ENCODE assay signal across 10 cellular contexts in the genomic region with DNA sequence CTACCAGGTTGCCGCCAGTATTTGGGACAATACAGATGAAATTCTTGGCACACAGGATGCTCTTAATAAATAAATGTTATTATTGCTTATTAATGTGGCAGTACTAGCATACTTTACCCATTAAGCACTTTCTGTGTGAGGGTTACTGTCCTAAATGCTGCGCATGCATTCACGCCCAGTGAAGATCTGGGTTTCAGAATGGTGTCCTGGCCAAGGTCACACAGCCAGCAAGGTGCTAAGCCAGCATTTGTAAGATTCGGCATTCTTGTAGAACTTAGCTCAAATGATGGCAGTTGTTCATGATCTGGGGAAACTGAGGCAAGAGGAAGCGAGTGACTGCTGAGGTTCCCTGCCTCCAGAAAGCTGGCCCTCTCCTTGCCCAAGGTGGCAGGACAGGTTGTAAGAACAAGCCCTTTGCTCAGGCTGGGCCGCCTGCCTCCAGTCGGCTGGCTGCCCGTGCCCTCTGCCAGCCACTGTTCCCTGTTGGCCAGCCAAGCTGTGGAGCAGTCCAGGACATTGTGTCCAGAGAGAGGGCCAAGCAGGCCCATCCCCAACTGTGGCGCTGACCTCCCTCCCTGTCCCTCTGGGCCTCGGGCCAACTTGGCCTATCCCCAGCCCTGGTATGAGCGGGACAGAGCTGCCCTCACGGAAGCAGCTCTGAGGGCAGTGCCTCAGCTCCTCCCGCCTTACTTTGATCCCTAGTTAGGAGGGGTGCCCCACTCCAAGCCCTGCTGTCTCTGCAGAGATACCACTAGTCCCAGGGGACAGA. TPM values are rescaled to one million over a fixed set of nuclear protein-coding genes. Genes with fewer than 3 reads are reported as not detected.
DNase-seq lines count a peak whose midpoint lies in the region; ATAC-seq, FAIRE-seq and TF ChIP-seq lines count a peak whose summit lies in the region.
"Had no signal": no experiment of that assay in that cellular context is flagged by ENCODE, and none has a peak within 500 bp of the region (broad histone marks: within the 10 kb centered on the region; RNA-seq: fewer than 3 reads in every experiment).

No MANE protein-coding gene starts in this region.

- H3K4me3 ChIP-seq in coronary artery (peak overlapping the region; percentile 48), HepG2 (replicated peaks in 1 of 3; ENCODE audit: insufficient read depth in 1 of 3, low read depth in 2 of 3, low read length in 3 of 3) (no peak overlapping the region), small intestine (ENCODE audit: low read depth in 1 of 2, low read length in 2 of 2) (no peak overlapping the region)

- H3K27me3 ChIP-seq in HepG2 (ENCODE audit: control insufficient read depth in 1 of 2, insufficient read depth in 2 of 2, low read length in 2 of 2) = no peaks in the 10 kb centered on the region; a peak in 1 of 5 replicates
- no peaks in the 10 kb centered on the region for H3K27me3 ChIP-seq in small intestine (ENCODE audit: control insufficient read depth in 2 of 2, insufficient read depth in 2 of 2, low read length in 2 of 2)

- intact Hi-C loops in HepG2 (cut with micrococcal nuclease; ENCODE audit: unreplicated experiment) = no loop called here

- H2AFZ ChIP-seq in HepG2 (ENCODE audit: low read length) = no peak overlapping the region

- no peak; a peak in 1 of 4 replicates for TF ChIP-seq POLR2A in HepG2 (IDR thresholded peaks at IDR 0.05; ENCODE audit: insufficient read depth in 1 of 2, low read depth in 2 of 2, low read length in 2 of 2)

- no peak overlapping the region for H3K9ac ChIP-seq in HepG2 (ENCODE audit: insufficient read depth, low read depth, low read length)

- peak; percentile 19 for DNase-seq in HS-27A (ENCODE audit: low read depth)
- DNase-seq in coronary artery (ENCODE audit: low spot score) = peak; percentile 98
- DNase-seq in HepG2 (ENCODE audit: low spot score) = no peak
- DNase-seq in small intestine = peak; percentile 90
- no peak for DNase-seq in GM13977 (ENCODE audit: low spot score)
- no peak for DNase-seq in NCI-H187 (lab: John Stamatoyannopoulos, UW)
- DNase-seq in iPS-NIHi7 (ENCODE audit: extremely low spot score) = no peak
- DNase-seq in HTR-8/SVneo (ENCODE audit: insufficient read length, low spot score) = no peak
- DNase-seq: NCI-H1694 treated with DMSO at 0.1 percent for 48 hours had no signal

- TF ChIP-seq RAD21 in HepG2 (CRISPR knock-in tag; IDR thresholded peaks at IDR 0.05) = no peak

- no peak for TF ChIP-seq CTCF in coronary artery (IDR thresholded peaks at IDR 0.05)
- TF ChIP-seq CTCF in HepG2 (CRISPR knock-in tag; IDR thresholded peaks at IDR 0.05) = no peak
- TF ChIP-seq CTCF in GM13977 (IDR thresholded peaks at IDR 0.05; ENCODE audit: extremely low read depth, insufficient read depth, missing control alignments) = no peak

- H3K4me1 ChIP-seq in HepG2 (ENCODE audit: insufficient read depth, low read length) = peaks cover 39% of the 10 kb centered on the region
- H3K4me1 ChIP-seq in small intestine (ENCODE audit: control insufficient read depth in 2 of 2, insufficient read depth in 1 of 2, low read depth in 1 of 2, low read length in 1 of 2) = peaks cover under 1 to 5% of the 10 kb centered on the region in 2 donors

- no peaks in the 10 kb centered on the region for H3K9me3 ChIP-seq in HepG2 (ENCODE audit: low read length)
- no peaks in the 10 kb centered on the region for H3K9me3 ChIP-seq in small intestine (ENCODE audit: control insufficient read depth, low read depth)

- no peaks in the 10 kb centered on the region for H4K20me1 ChIP-seq in HepG2 (ENCODE audit: insufficient read depth, low read length)

- POLR2A ChIA-PET in HepG2 (lab: Yijun Ruan, JAX) = interaction anchor here (0.9 to 2.1 kb wide), 9 partner anchors 14 to 172 kb away, joined by 3 to 6 read pairs (median 4); a partner anchor contains a TSS

- WGBS in HepG2 (ENCODE audit: low lambda C conversion rate) = 71% methylated on average over 8 of the region's 13 CpGs
- WGBS in small intestine, 3 donors = 30 to 60% (median 39%) methylated on average over 13 of the region's 13 CpGs

- CTCF ChIA-PET in HepG2 (lab: Yijun Ruan, JAX; ENCODE audit: low intra/inter-chr PET ratio, low total read pairs) = no interaction called here

- FAIRE-seq in HepG2 (lab: Jason Lieb, UNC) = no peak
- FAIRE-seq in small intestine (lab: Jason Lieb, UNC) = no peak
- FAIRE-seq in HTR-8/SVneo (lab: Jason Lieb, UNC) = no peak
- FAIRE-seq: GM19239 had no signal

- ATAC-seq in HepG2 = peak; percentile 12

- H3K27ac ChIP-seq in coronary artery = peak overlapping the region; percentile 88 to 98
- H3K27ac ChIP-seq in HepG2 (ENCODE audit: extremely low read length, insufficient read depth, low read length) = no peak overlapping the region
- peak overlapping the region; percentile 59 to 83 for H3K27ac ChIP-seq in small intestine (ENCODE audit: low read depth in 1 of 2, low read length in 1 of 2)

- H3K79me2 ChIP-seq in HepG2 (ENCODE audit: insufficient read depth, low read length) = peaks cover 14% of the 10 kb centered on the region

- H3K36me3 ChIP-seq in HepG2 (replicated peaks in 1 of 2; ENCODE audit: control insufficient read depth in 1 of 2, insufficient read depth in 2 of 2, low read length in 2 of 2) = no peaks in the 10 kb centered on the region
- no peaks in the 10 kb centered on the region for H3K36me3 ChIP-seq in small intestine (ENCODE audit: control insufficient read depth in 2 of 2, insufficient read depth in 2 of 2, low read length in 2 of 2)

- BruUV-seq in HepG2 (replicated peaks; lab: Mats Ljungman, UMichigan) = no TSS peak

- no peak overlapping the region; the same call in 1 of the 2 replicates for H3K4me2 ChIP-seq in HepG2 (ENCODE audit: low read depth, low read length)

- TF ChIP-seq EP300 in HepG2 (IDR thresholded peaks at IDR 0.05; ENCODE audit: low read depth in 2 of 2, low read length in 2 of 2) (no peak), HepG2 (CRISPR knock-in tag; IDR thresholded peaks at IDR 0.05; ENCODE audit: borderline replicate concordance) (no peak)

- in situ Hi-C loops in HepG2 (cut with HindIII; ENCODE audit: extremely low pct_ligation_motif_present, low pct_unique_long_range_greater_than_20kb) = no loop called here
- in situ Hi-C loops in GM13977 (cut with MboI; ENCODE audit: low pct_unique_long_range_greater_than_20kb, low sequenced_read_pairs, unreplicated experiment) = no loop called here

RNA-seq across cellular contexts. Expression of a gene that starts 28.8 kb away (rescaled TPM):
- 13.7 and 16.7 TPM in 2 replicates for total RNA-seq in HepG2 (2016; rRNA removed; fragmentation: Illumina TruSeq; extraction: Trizol)
- total RNA-seq in HepG2 (2016; cell fraction: cytosol; rRNA removed; fragmentation: Illumina TruSeq; extraction: Trizol; ENCODE audit: low read depth) = 2.7 and 2.9 TPM in 2 replicates
- total RNA-seq in HepG2 (2016; cell fraction: insoluble cytoplasmic fraction; rRNA removed; fragmentation: Illumina TruSeq; extraction: Trizol) = 14.1 and 14.3 TPM in 2 replicates
- 14.6 and 15.0 TPM in 2 replicates for total RNA-seq in HepG2 (2016; cell fraction: membrane; rRNA removed; fragmentation: Illumina TruSeq; extraction: Trizol)
- 14.9 and 16.2 TPM in 2 replicates for total RNA-seq in HepG2 (2016; cell fraction: nucleus; rRNA removed; fragmentation: Illumina TruSeq; extraction: Trizol)
- polyA plus RNA-seq in HepG2 (2011; rRNA removed) (12.2 and 14.3 TPM in 2 replicates), small intestine (10 to 100 TPM; 15.1 to 29.8 (median 23.3) TPM)
- 9.6 and 10.9 TPM in 2 replicates for polyA plus RNA-seq in HepG2 (2011; cell fraction: cytosol; rRNA removed)
- 20.7 and 21.6 TPM in 2 replicates for polyA plus RNA-seq in HepG2 (2011; cell fraction: nucleus; rRNA removed)
- polyA plus RNA-seq in HepG2 (2012) = 12.6 and 16.8 TPM in 2 replicates
- polyA plus RNA-seq in HepG2 (2016; cell fraction: cytosol; fragmentation: Illumina TruSeq; extraction: Trizol; ENCODE audit: low read depth) = 2.0 TPM in 2 replicates
- polyA plus RNA-seq in HepG2 (2016; cell fraction: insoluble cytoplasmic fraction; fragmentation: Illumina TruSeq; extraction: Trizol; ENCODE audit: low read depth) = 19.1 and 21.8 TPM in 2 replicates
- 8.7 and 9.6 TPM in 2 replicates for polyA plus RNA-seq in HepG2 (2016; cell fraction: membrane; fragmentation: Illumina TruSeq; extraction: Trizol; ENCODE audit: low read depth)
- 31.0 and 32.7 TPM in 2 replicates for polyA plus RNA-seq in HepG2 (2016; cell fraction: nucleus; fragmentation: Illumina TruSeq; extraction: Trizol; ENCODE audit: insufficient read depth, low read depth)
- 15.4 and 25.4 TPM in 2 replicates for polyA minus RNA-seq in HepG2 (2011; rRNA and poly(A)+ RNA removed; ENCODE audit: low replicate concordance)
- 14.9 TPM in 2 replicates for polyA minus RNA-seq in HepG2 (2011; cell fraction: cytosol; rRNA and poly(A)+ RNA removed)
- polyA minus RNA-seq in HepG2 (2011; cell fraction: nucleus; rRNA and poly(A)+ RNA removed) = 8.5 and 10.2 TPM in 2 replicates

RNA-seq across cellular contexts. Expression of a gene that starts 36.1 kb away (rescaled TPM):
- total RNA-seq in HepG2 (2016; rRNA removed; fragmentation: Illumina TruSeq; extraction: Trizol) = 7.6 and 8.2 TPM in 2 replicates
- total RNA-seq in HepG2 (2016; cell fraction: cytosol; rRNA removed; fragmentation: Illumina TruSeq; extraction: Trizol; ENCODE audit: low read depth) = 1.2 and 1.4 TPM in 2 replicates
- total RNA-seq in HepG2 (2016; cell fraction: insoluble cytoplasmic fraction; rRNA removed; fragmentation: Illumina TruSeq; extraction: Trizol) = 6.8 and 7.9 TPM in 2 replicates
- 4.4 and 4.7 TPM in 2 replicates for total RNA-seq in HepG2 (2016; cell fraction: membrane; rRNA removed; fragmentation: Illumina TruSeq; extraction: Trizol)
- total RNA-seq in HepG2 (2016; cell fraction: nucleus; rRNA removed; fragmentation: Illumina TruSeq; extraction: Trizol) = 4.9 and 6.0 TPM in 2 replicates
- 11.2 and 13.9 TPM in 2 replicates for polyA plus RNA-seq in HepG2 (2011; rRNA removed)
- polyA plus RNA-seq in HepG2 (2011; cell fraction: cytosol; rRNA removed) = 7.0 and 7.4 TPM in 2 replicates
- 11.3 and 13.2 TPM in 2 replicates for polyA plus RNA-seq in HepG2 (2011; cell fraction: nucleus; rRNA removed)
- polyA plus RNA-seq in HepG2 (2012) = 4.4 and 5.9 TPM in 2 replicates
- 0.47 and 0.59 TPM in 2 replicates for polyA plus RNA-seq in HepG2 (2016; cell fraction: cytosol; fragmentation: Illumina TruSeq; extraction: Trizol; ENCODE audit: low read depth)
- 5.6 and 6.0 TPM in 2 replicates for polyA plus RNA-seq in HepG2 (2016; cell fraction: insoluble cytoplasmic fraction; fragmentation: Illumina TruSeq; extraction: Trizol; ENCODE audit: low read depth)
- 2.1 and 2.3 TPM in 2 replicates for polyA plus RNA-seq in HepG2 (2016; cell fraction: membrane; fragmentation: Illumina TruSeq; extraction: Trizol; ENCODE audit: low read depth)
- polyA plus RNA-seq in HepG2 (2016; cell fraction: nucleus; fragmentation: Illumina TruSeq; extraction: Trizol; ENCODE audit: insufficient read depth, low read depth) = 7.1 and 7.2 TPM in 2 replicates
- 7.9 and 26.0 TPM in 2 replicates for polyA minus RNA-seq in HepG2 (2011; rRNA and poly(A)+ RNA removed; ENCODE audit: low replicate concordance)
- 7.2 and 7.3 TPM in 2 replicates for polyA minus RNA-seq in HepG2 (2011; cell fraction: cytosol; rRNA and poly(A)+ RNA removed)
- 4.7 and 5.0 TPM in 2 replicates for polyA minus RNA-seq in HepG2 (2011; cell fraction: nucleus; rRNA and poly(A)+ RNA removed)
- 10 to 100 TPM in 2 of 3 donors, 1 to 10 TPM in 1; 7.2 to 11.8 (median 11.6) TPM for polyA plus RNA-seq in small intestine

RNA-seq across cellular contexts. Expression of a gene that starts 50.7 kb away (rescaled TPM):
- 105 and 154 TPM in 2 replicates for total RNA-seq in HepG2 (2016; rRNA removed; fragmentation: Illumina TruSeq; extraction: Trizol)
- total RNA-seq in HepG2 (2016; cell fraction: cytosol; rRNA removed; fragmentation: Illumina TruSeq; extraction: Trizol; ENCODE audit: low read depth) = 34.8 TPM in 2 replicates
- 107 and 165 TPM in 2 replicates for total RNA-seq in HepG2 (2016; cell fraction: insoluble cytoplasmic fraction; rRNA removed; fragmentation: Illumina TruSeq; extraction: Trizol)
- total RNA-seq in HepG2 (2016; cell fraction: membrane; rRNA removed; fragmentation: Illumina TruSeq; extraction: Trizol) = 55.9 and 58.9 TPM in 2 replicates
- total RNA-seq in HepG2 (2016; cell fraction: nucleus; rRNA removed; fragmentation: Illumina TruSeq; extraction: Trizol) = 38.4 and 43.4 TPM in 2 replicates
- 50.7 and 56.6 TPM in 2 replicates for polyA plus RNA-seq in HepG2 (2011; rRNA removed)
- 43.0 and 50.6 TPM in 2 replicates for polyA plus RNA-seq in HepG2 (2011; cell fraction: cytosol; rRNA removed)
- polyA plus RNA-seq in HepG2 (2011; cell fraction: nucleus; rRNA removed) = 14.8 and 17.9 TPM in 2 replicates
- polyA plus RNA-seq in HepG2 (2012) = 42.0 and 46.3 TPM in 2 replicates
- 22.7 and 24.1 TPM in 2 replicates for polyA plus RNA-seq in HepG2 (2016; cell fraction: cytosol; fragmentation: Illumina TruSeq; extraction: Trizol; ENCODE audit: low read depth)
- polyA plus RNA-seq in HepG2 (2016; cell fraction: insoluble cytoplasmic fraction; fragmentation: Illumina TruSeq; extraction: Trizol; ENCODE audit: low read depth) = 141 and 153 TPM in 2 replicates
- polyA plus RNA-seq in HepG2 (2016; cell fraction: membrane; fragmentation: Illumina TruSeq; extraction: Trizol; ENCODE audit: low read depth) = 38.6 and 42.2 TPM in 2 replicates
- 44.4 and 50.2 TPM in 2 replicates for polyA plus RNA-seq in HepG2 (2016; cell fraction: nucleus; fragmentation: Illumina TruSeq; extraction: Trizol; ENCODE audit: insufficient read depth, low read depth)
- 22.2 and 41.1 TPM in 2 replicates for polyA minus RNA-seq in HepG2 (2011; rRNA and poly(A)+ RNA removed; ENCODE audit: low replicate concordance)
- 11.8 and 12.4 TPM in 2 replicates for polyA minus RNA-seq in HepG2 (2011; cell fraction: cytosol; rRNA and poly(A)+ RNA removed)
- polyA minus RNA-seq in HepG2 (2011; cell fraction: nucleus; rRNA and poly(A)+ RNA removed) = 14.3 and 15.1 TPM in 2 replicates
- 10 to 100 TPM; 53.0 to 62.7 (median 57.6) TPM for polyA plus RNA-seq in small intestine

RNA-seq across cellular contexts. Expression of a gene that starts 51.1 kb away (rescaled TPM):
- 39.3 and 45.6 TPM in 2 replicates for total RNA-seq in HepG2 (2016; rRNA removed; fragmentation: Illumina TruSeq; extraction: Trizol)
- total RNA-seq in HepG2 (2016; cell fraction: cytosol; rRNA removed; fragmentation: Illumina TruSeq; extraction: Trizol; ENCODE audit: low read depth) = 34.7 and 46.3 TPM in 2 replicates
- 35.3 and 49.1 TPM in 2 replicates for total RNA-seq in HepG2 (2016; cell fraction: insoluble cytoplasmic fraction; rRNA removed; fragmentation: Illumina TruSeq; extraction: Trizol)
- total RNA-seq in HepG2 (2016; cell fraction: membrane; rRNA removed; fragmentation: Illumina TruSeq; extraction: Trizol) = 68.4 and 83.2 TPM in 2 replicates
- total RNA-seq in HepG2 (2016; cell fraction: nucleus; rRNA removed; fragmentation: Illumina TruSeq; extraction: Trizol) = 37.1 and 37.3 TPM in 2 replicates
- polyA plus RNA-seq in HepG2 (2011; rRNA removed) = 19.2 and 19.4 TPM in 2 replicates
- polyA plus RNA-seq in HepG2 (2011; cell fraction: cytosol; rRNA removed) = 34.8 and 36.5 TPM in 2 replicates
- polyA plus RNA-seq in HepG2 (2011; cell fraction: nucleus; rRNA removed) = 61.6 and 75.9 TPM in 2 replicates
- polyA plus RNA-seq in HepG2 (2012) = 57.9 and 62.9 TPM in 2 replicates
- 61.5 and 78.5 TPM in 2 replicates for polyA plus RNA-seq in HepG2 (2016; cell fraction: cytosol; fragmentation: Illumina TruSeq; extraction: Trizol; ENCODE audit: low read depth)
- 39.9 and 50.2 TPM in 2 replicates for polyA plus RNA-seq in HepG2 (2016; cell fraction: insoluble cytoplasmic fraction; fragmentation: Illumina TruSeq; extraction: Trizol; ENCODE audit: low read depth)
- 77.9 and 110 TPM in 2 replicates for polyA plus RNA-seq in HepG2 (2016; cell fraction: membrane; fragmentation: Illumina TruSeq; extraction: Trizol; ENCODE audit: low read depth)
- polyA plus RNA-seq in HepG2 (2016; cell fraction: nucleus; fragmentation: Illumina TruSeq; extraction: Trizol; ENCODE audit: insufficient read depth, low read depth) = 51.9 and 54.4 TPM in 2 replicates
- 18.9 and 35.9 TPM in 2 replicates for polyA minus RNA-seq in HepG2 (2011; rRNA and poly(A)+ RNA removed; ENCODE audit: low replicate concordance)
- polyA minus RNA-seq in HepG2 (2011; cell fraction: cytosol; rRNA and poly(A)+ RNA removed) = 31.6 and 35.4 TPM in 2 replicates
- 29.2 and 32.8 TPM in 2 replicates for polyA minus RNA-seq in HepG2 (2011; cell fraction: nucleus; rRNA and poly(A)+ RNA removed)
- 100 to 1,000 TPM; 126 to 294 (median 216) TPM for polyA plus RNA-seq in small intestine

Comparison
In these comparisons a context has a peak if more than half of its experiments do, and no peak if none do; other contexts are left out.
1. DNase-seq: peak in HS-27A (single experiment), coronary artery (single experiment) and small intestine (single experiment); none in HepG2 (single experiment), GM13977 (single experiment), NCI-H187 (0 of 2), iPS-NIHi7 (single experiment) and HTR-8/SVneo (single experiment).